ENCODE assay signal across 23 cellular contexts in genomic region chr11:30608534-30608933, GRCh38. TPM values are rescaled to one million over a fixed set of nuclear protein-coding genes. Genes with fewer than 3 reads are reported as not detected.
"Had no signal": no experiment of that assay in that cellular context is flagged by ENCODE, and none has a peak within 500 bp of the region (broad histone marks: within the 10 kb centered on the region; RNA-seq: fewer than 3 reads in every experiment).

No MANE protein-coding gene starts in this region.

- H3K36me3 ChIP-seq: ovary, spleen, tibial artery had no signal

- H3K27me3 ChIP-seq: ovary, spleen, testis, tibial artery had no signal

- H3K4me3 ChIP-seq: ovary, psoas muscle, skin epidermis, spleen, testis, tibial artery had no signal

- H3K9me3 ChIP-seq: ovary, psoas muscle, spleen, testis, tibial artery had no signal

- H3K4me1 Mint-ChIP-seq: naive thymus-derived CD8-positive, alpha-beta T cell; nephron progenitor cell; stimulated activated memory B cell treated with anti-CD40 and anti-IgM and Interleukin-4, amounts not matched to agents 10 μg/mL and 1 μg/mL and 100 μg/mL, for 72 hours had no signal

- H3K27me3 Mint-ChIP-seq: dendritic cell treated with granulocyte-macrophage colony-stimulating factor and Interleukin-4, amounts not matched to agents 40 ng/mL and 50 ng/mL, for 4 days; stimulated activated memory B cell treated with anti-CD40 and anti-IgM and Interleukin-4, amounts not matched to agents 10 μg/mL and 1 μg/mL and 100 μg/mL, for 72 hours; type B pancreatic cell had no signal

- H3K4me3 Mint-ChIP-seq: dendritic cell treated with granulocyte-macrophage colony-stimulating factor and Interleukin-4, amounts not matched to agents 40 ng/mL and 50 ng/mL, for 4 days; naive thymus-derived CD8-positive, alpha-beta T cell; nephron progenitor cell; stimulated activated memory B cell treated with anti-CD40 and anti-IgM and Interleukin-4, amounts not matched to agents 10 μg/mL and 1 μg/mL and 100 μg/mL, for 72 hours; type B pancreatic cell had no signal

- H3K4me1 ChIP-seq: psoas muscle, spleen, testis, tibial artery had no signal

- H3K9me3 Mint-ChIP-seq: dendritic cell treated with granulocyte-macrophage colony-stimulating factor and Interleukin-4, amounts not matched to agents 40 ng/mL and 50 ng/mL, for 4 days; nephron progenitor cell; stimulated activated memory B cell treated with anti-CD40 and anti-IgM and Interleukin-4, amounts not matched to agents 10 μg/mL and 1 μg/mL and 100 μg/mL, for 72 hours; type B pancreatic cell had no signal

- H3K27ac Mint-ChIP-seq: dendritic cell treated with granulocyte-macrophage colony-stimulating factor and Interleukin-4, amounts not matched to agents 40 ng/mL and 50 ng/mL, for 4 days; naive thymus-derived CD8-positive, alpha-beta T cell; nephron progenitor cell; stimulated activated memory B cell treated with anti-CD40 and anti-IgM and Interleukin-4, amounts not matched to agents 10 μg/mL and 1 μg/mL and 100 μg/mL, for 72 hours; type B pancreatic cell had no signal

- DNase-seq: effector memory CD4-positive, alpha-beta T cell; erythroblast; hypothalamus; kidney; naive thymus-derived CD8-positive, alpha-beta T cell; nephron progenitor cell; occipital lobe; ovary; posterior cingulate gyrus; psoas muscle; right cardiac atrium; spleen; stimulated activated CD4-positive, alpha-beta T cell treated with anti-CD3 and anti-CD28 coated beads, Interleukin-4, amount 100 ng/mL, for 4 hours; stimulated activated naive CD8-positive, alpha-beta T cell treated with anti-CD3 and anti-CD28 coated beads, Interleukin-15, Interleukin-2, amounts not matched to agents 100 U/mL and 50 U/mL, for 24 hours; substantia nigra; testis; tibial artery had no signal

- ATAC-seq: left lobe of liver; naive thymus-derived CD8-positive, alpha-beta T cell; psoas muscle; right cardiac atrium; stimulated activated memory B cell treated with anti-CD40 and anti-IgM and Interleukin-4, amounts not matched to agents 10 μg/mL and 1 μg/mL and 100 μg/mL, for 72 hours; stimulated activated naive CD8-positive, alpha-beta T cell treated with anti-CD3 and anti-CD28 coated beads, Interleukin-15, Interleukin-2, amounts not matched to agents 100 U/mL and 50 U/mL, for 24 hours had no signal

- H3K36me3 Mint-ChIP-seq: naive thymus-derived CD8-positive, alpha-beta T cell; stimulated activated memory B cell treated with anti-CD40 and anti-IgM and Interleukin-4, amounts not matched to agents 10 μg/mL and 1 μg/mL and 100 μg/mL, for 72 hours; type B pancreatic cell had no signal

- H3K27ac ChIP-seq: ovary, psoas muscle, skin epidermis, spleen, testis, tibial artery had no signal

RNA-seq across cellular contexts. Expression of gene MPPED2, which starts 22.4 kb away (rescaled TPM):
- total RNA-seq: fibroblast of villous mesenchyme had no signal
